ENCODE assay signal across 28 cellular contexts in genomic region chr4:98686847-98687246, GRCh38.
"Had no signal": no experiment of that assay in that cellular context is flagged by ENCODE, and none has a peak within 500 bp of the region (broad histone marks: within the 10 kb centered on the region; RNA-seq: fewer than 3 reads in every experiment).

No MANE protein-coding gene starts in this region.

- H3K27me3 ChIP-seq: heart right ventricle, left lung, neutrophil, ovary, spleen, testis, uterus had no signal

- H3K4me3 Mint-ChIP-seq: activated naive CD8-positive, alpha-beta T cell treated with anti-CD3 and anti-CD28 coated beads, Interleukin-2, amount 10 ng/mL, durations not matched to agents 7 days and 5 days; activated T-cell treated with anti-CD3 and anti-CD28 coated beads, Interleukin-2, amount 50 U/mL, for 24 hours; activated T-helper 17 cell treated with anti-CD3 and anti-CD28 coated beads, Interleukin-2, amount 50 U/mL, for 72 hours; immature natural killer cell; natural killer cell; T-helper 17 cell; WTC11 had no signal

- H3K4me1 ChIP-seq: left lung, prostate gland, testis, uterus had no signal

- H3K36me3 Mint-ChIP-seq: immature natural killer cell, natural killer cell, WTC11 had no signal

- H3K27ac Mint-ChIP-seq: activated naive CD8-positive, alpha-beta T cell treated with anti-CD3 and anti-CD28 coated beads, Interleukin-2, amount 10 ng/mL, durations not matched to agents 7 days and 5 days; activated T-cell treated with anti-CD3 and anti-CD28 coated beads, Interleukin-2, amount 50 U/mL, for 24 hours; activated T-helper 17 cell treated with anti-CD3 and anti-CD28 coated beads, Interleukin-2, amount 50 U/mL, for 72 hours; immature natural killer cell; natural killer cell; T-helper 17 cell; WTC11 had no signal

- ATAC-seq: activated T-helper 17 cell treated with anti-CD3 and anti-CD28 coated beads, Interleukin-2, amount 50 U/mL, for 72 hours; heart right ventricle; left lung; natural killer cell; T-helper 17 cell; WTC11 had no signal

- DNase-seq: activated CD4-positive, alpha-beta T cell treated with anti-CD3 and anti-CD28 coated beads, Interleukin-2, amount 50 U/mL, for 4 hours; activated CD8-positive, alpha-beta memory T cell treated with anti-CD3 and anti-CD28 coated beads for 24 hours; activated CD8-positive, alpha-beta memory T cell treated with anti-CD3 and anti-CD28 coated beads, Interleukin-2, amount 50 U/mL, for 4 hours; activated naive CD4-positive, alpha-beta T cell; activated naive CD8-positive, alpha-beta T cell treated with anti-CD3 and anti-CD28 coated beads, Interleukin-2, amount 10 ng/mL, durations not matched to agents 7 days and 5 days; activated T-cell treated with anti-CD3 and anti-CD28 coated beads, Interleukin-2, amount 50 U/mL, for 24 hours; cerebellar nuclear complex; foreskin fibroblast; heart right ventricle; immature natural killer cell; left lung; mammary epithelial cell; midbrain; natural killer cell; ovary; spleen; stimulated activated CD4-positive, alpha-beta T cell treated with anti-CD3 and anti-CD28 coated beads, Interleukin-4, amount 100 ng/mL, for 1 hour; stimulated activated naive CD4-positive, alpha-beta T cell; T-helper 17 cell; testis; trophoblast cell; uterus had no signal

- H3K27ac ChIP-seq: coronary artery, epithelial cell of prostate, heart right ventricle, left lung, neutrophil, ovary, prostate gland, testis, uterus had no signal

- H3K9me3 ChIP-seq: heart right ventricle, left lung, neutrophil, ovary, prostate gland, spleen, testis, uterus had no signal

- H3K9me3 Mint-ChIP-seq: activated T-cell treated with anti-CD3 and anti-CD28 coated beads, Interleukin-2, amount 50 U/mL, for 24 hours; activated T-helper 17 cell treated with anti-CD3 and anti-CD28 coated beads, Interleukin-2, amount 50 U/mL, for 72 hours; immature natural killer cell had no signal

- H3K36me3 ChIP-seq: heart right ventricle, left lung, neutrophil, ovary, prostate gland, spleen, uterus had no signal

- H3K4me1 Mint-ChIP-seq: immature natural killer cell had no signal

- H3K27me3 Mint-ChIP-seq: activated naive CD8-positive, alpha-beta T cell treated with anti-CD3 and anti-CD28 coated beads, Interleukin-2, amount 10 ng/mL, durations not matched to agents 7 days and 5 days; activated T-cell treated with anti-CD3 and anti-CD28 coated beads, Interleukin-2, amount 50 U/mL, for 24 hours; activated T-helper 17 cell treated with anti-CD3 and anti-CD28 coated beads, Interleukin-2, amount 50 U/mL, for 72 hours; T-helper 17 cell had no signal

- H3K4me3 ChIP-seq: coronary artery, heart right ventricle, left lung, ovary, prostate gland, spleen, testis, uterus had no signal
